In genomic region chr10:73169320-73169719, GRCh38 we compare ENCODE assay signal across 17 cellular contexts. TPM values are rescaled to one million over a fixed set of nuclear protein-coding genes. Genes with fewer than 3 reads are reported as not detected.
A peak's percentile ranks its signal among the peaks of the same experiment; 100 is the strongest.
DNase-seq lines count a peak whose midpoint lies in the region; ATAC-seq and TF ChIP-seq lines count a peak whose summit lies in the region.
"Had no signal": no experiment of that assay in that cellular context is flagged by ENCODE, and none has a peak within 500 bp of the region (broad histone marks: within the 10 kb centered on the region; RNA-seq: fewer than 3 reads in every experiment).

No MANE protein-coding gene starts in this region.

- H3K4me3 ChIP-seq in CD8-positive, alpha-beta memory T cell (ENCODE audit: low read length): no peak overlapping the region
- H3K4me3 ChIP-seq in fibroblast of pulmonary artery (replicated peaks; ENCODE audit: low read depth, low read length): peak overlapping the region; percentile 91

- H3K36me3 Mint-ChIP-seq in CD8-positive, alpha-beta memory T cell: peaks cover 0 to 15% (median 0%) of the 10 kb centered on the region in 3 donors
- H3K36me3 Mint-ChIP-seq in WTC11: peaks cover 2% of the 10 kb centered on the region; the same call in 1 of the 2 replicates

- no peaks in the 10 kb centered on the region for H3K27me3 ChIP-seq in CD8-positive, alpha-beta memory T cell (ENCODE audit: insufficient read depth, low read length, poor library complexity, severe bottlenecking)

- TF ChIP-seq CTCF in 22Rv1 (IDR thresholded peaks at IDR 0.05) (no peak), WTC11 (IDR thresholded peaks at IDR 0.05) (no peak), fibroblast of pulmonary artery (IDR thresholded peaks at IDR 0.05; ENCODE audit: low read length, missing control alignments) (no peak)

- peak overlapping the region in 3 of 8 donors; percentile 72 to 99 (median 73) for H3K27ac Mint-ChIP-seq in CD8-positive, alpha-beta memory T cell
- no peak overlapping the region for H3K27ac Mint-ChIP-seq in WTC11

- H3K27me3 Mint-ChIP-seq in CD8-positive, alpha-beta memory T cell: peaks cover 0 to 3% of the 10 kb centered on the region in 2 donors
- no peaks in the 10 kb centered on the region; the same call in 1 of the 2 replicates for H3K27me3 Mint-ChIP-seq in WTC11 (ENCODE audit: low read depth)

- no peaks in the 10 kb centered on the region for H3K9me3 ChIP-seq in CD8-positive, alpha-beta memory T cell (ENCODE audit: low read length)
- H3K9me3 ChIP-seq: psoas muscle had no signal

- CTCF ChIA-PET in CD8-positive, alpha-beta memory T cell (lab: Charles Lee): interaction anchor here (2.6 to 3.2 kb wide), 2 partner anchors 11 to 73 kb away, joined by 17 to 24 read pairs; partner anchors contain the start of gene P4HA1
- CTCF ChIA-PET in WTC11 (lab: Charles Lee): interaction anchor here (1.4 to 1.7 kb wide), 2 partner anchors 11 to 335 kb away, joined by 3 to 5 read pairs; no protein-coding TSS in a partner anchor

- peak overlapping the region in 4 of 7 donors; percentile 61 to 79 (median 65) for H3K4me3 Mint-ChIP-seq in CD8-positive, alpha-beta memory T cell
- peak overlapping the region; percentile 100 for H3K4me3 Mint-ChIP-seq in WTC11

- H3K27ac ChIP-seq in 22Rv1: peak overlapping the region; percentile 91
- no peak overlapping the region for H3K27ac ChIP-seq in CD8-positive, alpha-beta memory T cell (ENCODE audit: low read depth, low read length)

- POLR2A ChIA-PET in CD8-positive, alpha-beta memory T cell (lab: Charles Lee): interaction anchor here (0.6 kb wide), 1 partner anchor 608 kb away, joined by 3 read pairs; no protein-coding TSS in a partner anchor
- POLR2A ChIA-PET in WTC11 (lab: Charles Lee): interaction anchor here (1.1 kb wide), 1 partner anchor 74 kb away, joined by 3 read pairs; no protein-coding TSS in a partner anchor

- ATAC-seq in WTC11: no peak
- no peak for ATAC-seq in activated CD4-positive, CD25-positive, alpha-beta regulatory T cell treated with anti-CD3 and anti-CD28 coated beads, Interleukin-2, amount 50 U/mL, for 24 hours
- no peak for ATAC-seq in GM18870 (IDR thresholded peaks at IDR 0.05; ENCODE audit: unreplicated experiment)
- no peak for ATAC-seq in GM19455 (IDR thresholded peaks at IDR 0.05; ENCODE audit: unreplicated experiment)
- ATAC-seq: left lobe of liver, psoas muscle had no signal

- DNase-seq in CD8-positive, alpha-beta memory T cell: no peak
- DNase-seq in WTC11 (ENCODE audit: low spot score): no peak
- no peak for DNase-seq in fibroblast of pulmonary artery (ENCODE audit: low read depth)
- no peak for DNase-seq in GM03348 (ENCODE audit: low spot score)
- DNase-seq: AML-193; central memory CD4-positive, alpha-beta T cell; DMS 273 treated with DMSO at 0.1 percent for 48 hours; effector memory CD4-positive, alpha-beta T cell; Kasumi-1; NCI-H1694; NCI-H345; psoas muscle had no signal

- peaks cover 32 to 38% (median 34%) of the 10 kb centered on the region in 3 donors for H3K4me1 Mint-ChIP-seq in CD8-positive, alpha-beta memory T cell
- peaks cover 14% of the 10 kb centered on the region for H3K4me1 Mint-ChIP-seq in WTC11

- no peaks in the 10 kb centered on the region for H3K36me3 ChIP-seq in CD8-positive, alpha-beta memory T cell (ENCODE audit: insufficient read depth, low read length)

- H3K4me1 ChIP-seq in CD8-positive, alpha-beta memory T cell (ENCODE audit: insufficient read depth, low read length): peaks cover 23% of the 10 kb centered on the region

- no peaks in the 10 kb centered on the region for H3K9me3 Mint-ChIP-seq in CD8-positive, alpha-beta memory T cell
- H3K9me3 Mint-ChIP-seq in WTC11: no peaks in the 10 kb centered on the region

TF ChIP-seq in WTC11, 78 proteins besides CTCF, POLR2A, EP300 and RAD21:
- TF ChIP-seq, protein P1, sequence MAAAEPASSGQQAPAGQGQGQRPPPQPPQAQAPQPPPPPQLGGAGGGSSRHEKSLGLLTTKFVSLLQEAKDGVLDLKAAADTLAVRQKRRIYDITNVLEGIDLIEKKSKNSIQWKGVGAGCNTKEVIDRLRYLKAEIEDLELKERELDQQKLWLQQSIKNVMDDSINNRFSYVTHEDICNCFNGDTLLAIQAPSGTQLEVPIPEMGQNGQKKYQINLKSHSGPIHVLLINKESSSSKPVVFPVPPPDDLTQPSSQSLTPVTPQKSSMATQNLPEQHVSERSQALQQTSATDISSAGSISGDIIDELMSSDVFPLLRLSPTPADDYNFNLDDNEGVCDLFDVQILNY (CRISPR knock-in tag; IDR thresholded peaks at IDR 0.05): no peak
- peak; percentile 81 for TF ChIP-seq ZNF121 (CRISPR knock-in tag; IDR thresholded peaks at IDR 0.05)

RNA-seq across cellular contexts. Expression of gene FAM149B1, which starts 1.4 kb away (rescaled TPM):
- total RNA-seq in CD8-positive, alpha-beta memory T cell: 10 to 100 TPM; 13.1 to 13.7 TPM
- polyA plus RNA-seq in CD8-positive, alpha-beta memory T cell: 4.7 TPM
- 13.8 to 19.8 TPM (median 19.8 TPM) in 3 replicates for total RNA-seq in WTC11 (2021)

RNA-seq across cellular contexts. Expression of gene ECD, which starts 1.5 kb away (rescaled TPM):
- total RNA-seq in CD8-positive, alpha-beta memory T cell: 10 to 100 TPM; 33.2 to 35.8 TPM
- 24.9 TPM for polyA plus RNA-seq in CD8-positive, alpha-beta memory T cell
- 31.6 to 38.2 TPM (median 33.7 TPM) in 3 replicates for total RNA-seq in WTC11 (2021)

RNA-seq across cellular contexts. Expression of gene NUDT13, which starts 59.1 kb away (rescaled TPM):
- total RNA-seq in CD8-positive, alpha-beta memory T cell: 1 to 10 TPM; 1.7 TPM
- 0.85 TPM for polyA plus RNA-seq in CD8-positive, alpha-beta memory T cell
- total RNA-seq in WTC11 (2021): 1.8 to 2.9 TPM (median 2.0 TPM) in 3 replicates
